In the genomic region with DNA sequence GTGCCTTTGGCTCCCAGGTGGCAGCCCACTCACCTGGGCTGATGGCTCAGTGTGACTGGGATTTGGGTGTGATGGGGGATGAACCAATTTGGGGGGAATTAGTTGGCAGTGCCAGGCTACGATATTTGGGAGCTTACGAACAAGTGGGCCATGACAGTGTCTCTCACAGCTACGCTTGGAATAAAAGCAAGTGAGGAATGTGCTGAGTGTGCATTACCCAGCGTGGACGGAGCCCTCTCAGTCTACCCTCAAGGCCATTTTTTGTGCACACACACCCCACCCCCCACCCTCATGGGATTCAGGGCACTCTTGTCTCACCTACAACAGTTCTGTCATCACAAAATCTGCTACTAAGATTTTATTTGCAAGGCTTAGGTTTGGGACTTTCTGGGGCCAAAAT, we compare ENCODE assay signal across 1 cellular context.
TF ChIP-seq lines count a peak whose summit lies in the region.

No MANE protein-coding gene starts in this region.

TF ChIP-seq in IMR-90, 13 proteins besides CTCF, POLR2A, EP300 and RAD21:
- no peak for TF ChIP-seq CEBPB (IDR thresholded peaks at IDR 0.05; ENCODE audit: low read depth, low read length)
- TF ChIP-seq MAFK (IDR thresholded peaks at IDR 0.05; ENCODE audit: low read depth, low read length) = peak; percentile 90
